25 cellular contexts compared by ENCODE assay signal in the genomic region with DNA sequence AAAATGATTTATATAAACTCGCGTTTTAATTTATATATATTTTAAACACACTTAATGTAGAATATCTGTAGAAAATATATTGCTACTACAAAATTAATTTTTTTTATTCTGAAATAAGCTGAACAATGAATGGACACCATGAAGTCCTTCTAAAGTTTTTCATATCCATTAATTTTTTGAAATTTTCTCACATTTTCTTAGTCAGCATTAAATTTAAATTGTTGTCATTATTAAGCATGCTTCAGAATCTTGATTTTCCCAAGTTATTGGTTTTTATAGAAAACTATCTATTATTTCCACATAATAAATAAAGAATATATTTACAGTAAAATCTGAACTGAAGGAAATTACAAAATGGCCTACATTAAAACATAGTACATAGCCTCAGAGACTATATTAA.
DNase-seq lines count a peak whose midpoint lies in the region; ATAC-seq, FAIRE-seq and TF ChIP-seq lines count a peak whose summit lies in the region.
"Had no signal": no experiment of that assay in that cellular context is flagged by ENCODE, and none has a peak within 500 bp of the region (broad histone marks: within the 10 kb centered on the region; RNA-seq: fewer than 3 reads in every experiment).

No MANE protein-coding gene starts in this region.

- H3K36me3 ChIP-seq in HepG2 (replicated peaks in 1 of 2; ENCODE audit: control insufficient read depth in 1 of 2, insufficient read depth in 2 of 2, low read length in 2 of 2), result no peaks in the 10 kb centered on the region
- no peaks in the 10 kb centered on the region for H3K36me3 ChIP-seq in right lobe of liver
- H3K36me3 ChIP-seq in kidney (ENCODE audit: control insufficient read depth in 1 of 2, insufficient read depth in 2 of 2, low read length in 2 of 2), result no peaks in the 10 kb centered on the region
- H3K36me3 ChIP-seq: BE2C, BLaER1 had no signal

- H3K4me2 ChIP-seq in HepG2 (ENCODE audit: low read depth, low read length), result no peak overlapping the region
- H3K4me2 ChIP-seq: BLaER1 had no signal

- no peaks in the 10 kb centered on the region for H4K20me1 ChIP-seq in HepG2 (ENCODE audit: insufficient read depth, low read length)
- H4K20me1 ChIP-seq: BLaER1 had no signal

- no peak for TF ChIP-seq RAD21 in HepG2 (CRISPR knock-in tag; IDR thresholded peaks at IDR 0.05)

- no peak for DNase-seq in HepG2 (ENCODE audit: low spot score)
- no peak for DNase-seq in right lobe of liver
- DNase-seq in RCC 7860 (ENCODE audit: low spot score), result no peak
- no peak for DNase-seq in kidney
- DNase-seq in GM19239 (ENCODE audit: insufficient read length, low spot score), result no peak
- no peak for DNase-seq in NOMO-1 treated with DMSO at 0.1 percent for 48 hours (lab: John Stamatoyannopoulos, UW; ENCODE audit: unreplicated experiment)
- DNase-seq: ACHN; BE2C; C1 segment of cervical spinal cord; CD4-positive, alpha-beta memory T cell; CD4-positive, CD25-positive, alpha-beta regulatory T cell; CD8-positive, alpha-beta memory T cell; COR-L47; DMS 273 treated with DMSO at 0.1 percent for 48 hours; DMS153; DMS53; DMS79; DND-41; EL; GDM1 had no signal

- CTCF ChIA-PET in HepG2 (lab: Yijun Ruan, JAX; ENCODE audit: low intra/inter-chr PET ratio, low total read pairs), result no interaction called here

- no peaks in the 10 kb centered on the region for H3K27me3 ChIP-seq in HepG2 (ENCODE audit: control insufficient read depth in 1 of 2, insufficient read depth in 2 of 2, low read length in 2 of 2)
- H3K27me3 ChIP-seq in right lobe of liver, result no peaks in the 10 kb centered on the region
- H3K27me3 ChIP-seq: BE2C, BLaER1 had no signal

- over 99% methylated on average over 2 of the region's 2 CpGs for WGBS in HepG2 (ENCODE audit: low lambda C conversion rate)
- WGBS in right lobe of liver (ENCODE audit: insufficient coverage, low coverage, low lambda C conversion rate, missing lambda C conversion rate), result 93% methylated on average over 2 of the region's 2 CpGs

- ATAC-seq in HepG2 (no peak), right lobe of liver (no peak)
- ATAC-seq: GM12878 had no signal

- POLR2A ChIA-PET in HepG2 (lab: Yijun Ruan, JAX), result no interaction called here

- no TSS peak for BruUV-seq in HepG2 (replicated peaks; lab: Mats Ljungman, UMichigan)

- intact Hi-C loops in HepG2 (cut with micrococcal nuclease; ENCODE audit: unreplicated experiment), result no loop called here
- intact Hi-C loops in right lobe of liver (cut with DNase I), result no loop called here
- intact Hi-C loops in kidney (cut with DNase I), result no loop called here

- peaks cover 6% of the 10 kb centered on the region; the same call in 1 of the 2 replicates for H3K9me3 ChIP-seq in HepG2 (ENCODE audit: low read length)
- H3K9me3 ChIP-seq in right lobe of liver, result no peaks in the 10 kb centered on the region
- H3K9me3 ChIP-seq in kidney (ENCODE audit: control insufficient read depth in 1 of 2, low read length in 2 of 2), result peaks cover 0 to 9% of the 10 kb centered on the region in 2 donors
- H3K9me3 ChIP-seq: BE2C, BLaER1 had no signal

- no peak for FAIRE-seq in HepG2 (lab: Jason Lieb, UNC)
- FAIRE-seq in RCC 7860 (lab: Jason Lieb, UNC), result peak; percentile 12
- FAIRE-seq in kidney (lab: Jason Lieb, UNC), result peak; percentile 35
- FAIRE-seq in GM19239 (lab: Jason Lieb, UNC), result no peak
- FAIRE-seq: GM12878, GM12892, GM18507 had no signal

- H3K79me2 ChIP-seq in HepG2 (ENCODE audit: insufficient read depth, low read length), result no peaks in the 10 kb centered on the region

- H3K4me1 ChIP-seq in HepG2 (ENCODE audit: insufficient read depth, low read length) (no peaks in the 10 kb centered on the region), right lobe of liver (no peaks in the 10 kb centered on the region), kidney (ENCODE audit: control insufficient read depth in 1 of 2, insufficient read depth in 1 of 2, low read depth in 1 of 2, low read length in 2 of 2) (no peaks in the 10 kb centered on the region)
- H3K4me1 ChIP-seq: BE2C, BLaER1 had no signal

- TF ChIP-seq POLR2A in HepG2 (IDR thresholded peaks at IDR 0.05; ENCODE audit: insufficient read depth in 1 of 2, low read depth in 2 of 2, low read length in 2 of 2) (no peak), right lobe of liver (IDR thresholded peaks at IDR 0.05) (no peak)

- H3K4me3 ChIP-seq in HepG2 (replicated peaks in 1 of 3; ENCODE audit: insufficient read depth in 1 of 3, low read depth in 2 of 3, low read length in 3 of 3) (no peak overlapping the region), right lobe of liver (no peak overlapping the region), kidney (ENCODE audit: low read length in 2 of 2) (no peak overlapping the region)
- H3K4me3 ChIP-seq: BLaER1, GM12878 had no signal

- TF ChIP-seq EP300 in HepG2 (IDR thresholded peaks at IDR 0.05; ENCODE audit: low read depth in 2 of 2, low read length in 2 of 2), result no peak
- TF ChIP-seq EP300 in HepG2 (CRISPR knock-in tag; IDR thresholded peaks at IDR 0.05; ENCODE audit: borderline replicate concordance), result no peak

- H2AFZ ChIP-seq in HepG2 (ENCODE audit: low read length), result no peak overlapping the region

- TF ChIP-seq CTCF in HepG2 (CRISPR knock-in tag; IDR thresholded peaks at IDR 0.05) (no peak), right lobe of liver (IDR thresholded peaks at IDR 0.05) (no peak), kidney (IDR thresholded peaks at IDR 0.05; ENCODE audit: borderline replicate concordance, extremely low read depth, insufficient read depth) (no peak)

- H3K9ac ChIP-seq in HepG2 (ENCODE audit: insufficient read depth, low read depth, low read length) (no peak overlapping the region), kidney (ENCODE audit: low read length in 2 of 2) (no peak overlapping the region)
- H3K9ac ChIP-seq: BLaER1 had no signal

- in situ Hi-C loops in HepG2 (cut with HindIII; ENCODE audit: extremely low pct_ligation_motif_present, low pct_unique_long_range_greater_than_20kb), result no loop called here

- no peak overlapping the region for H3K27ac ChIP-seq in HepG2 (ENCODE audit: extremely low read length, insufficient read depth, low read length)
- H3K27ac ChIP-seq in right lobe of liver, result no peak overlapping the region
- H3K27ac ChIP-seq in kidney (ENCODE audit: low read depth in 2 of 2, low read length in 2 of 2), result no peak overlapping the region
- H3K27ac ChIP-seq: 22Rv1, BLaER1 had no signal

TF ChIP-seq in HepG2, 621 proteins besides CTCF, POLR2A, EP300 and RAD21:
- no peak for TF ChIP-seq RARG (CRISPR knock-in tag; IDR thresholded peaks at IDR 0.05; ENCODE audit: low read depth)
- no peak for TF ChIP-seq PITX1 (CRISPR knock-in tag; IDR thresholded peaks at IDR 0.05)
- no peak for TF ChIP-seq HMG20A (CRISPR knock-in tag; IDR thresholded peaks at IDR 0.05; ENCODE audit: borderline replicate concordance)
- TF ChIP-seq MBNL3 (CRISPR knock-in tag; conservative IDR thresholded peaks at IDR 0.05), result no peak
- no peak for TF ChIP-seq CBX2 (IDR thresholded peaks at IDR 0.05; ENCODE audit: low read depth, low read length)
- TF ChIP-seq CBX2 (CRISPR knock-in tag; IDR thresholded peaks at IDR 0.05; ENCODE audit: low read depth), result no peak
- no peak for TF ChIP-seq ARNT2 (CRISPR knock-in tag; IDR thresholded peaks at IDR 0.05; ENCODE audit: low read depth)
- no peak for TF ChIP-seq ZZZ3 (CRISPR knock-in tag; IDR thresholded peaks at IDR 0.05; ENCODE audit: borderline replicate concordance)
- peak; percentile 39; the same call in 1 of the 2 replicates for TF ChIP-seq MAFF (IDR thresholded peaks at IDR 0.05; ENCODE audit: low read depth, low read length)
- TF ChIP-seq ZBTB4 (CRISPR knock-in tag; IDR thresholded peaks at IDR 0.05; ENCODE audit: borderline replicate concordance), result no peak
- TF ChIP-seq HMGA1 (CRISPR knock-in tag; conservative IDR thresholded peaks at IDR 0.05), result no peak
- TF ChIP-seq MAFK (conservative IDR thresholded peaks at IDR 0.05 in 1 of 2, IDR thresholded peaks at IDR 0.05 in 1 of 2; ENCODE audit: low read length in 2 of 2), result peak in 1 of 2 experiments; percentile 76; a peak in 2 of 4 replicates
- TF ChIP-seq IKZF5 (CRISPR knock-in tag; IDR thresholded peaks at IDR 0.05), result no peak
